ENCODE assay signal across 19 cellular contexts in the genomic region with DNA sequence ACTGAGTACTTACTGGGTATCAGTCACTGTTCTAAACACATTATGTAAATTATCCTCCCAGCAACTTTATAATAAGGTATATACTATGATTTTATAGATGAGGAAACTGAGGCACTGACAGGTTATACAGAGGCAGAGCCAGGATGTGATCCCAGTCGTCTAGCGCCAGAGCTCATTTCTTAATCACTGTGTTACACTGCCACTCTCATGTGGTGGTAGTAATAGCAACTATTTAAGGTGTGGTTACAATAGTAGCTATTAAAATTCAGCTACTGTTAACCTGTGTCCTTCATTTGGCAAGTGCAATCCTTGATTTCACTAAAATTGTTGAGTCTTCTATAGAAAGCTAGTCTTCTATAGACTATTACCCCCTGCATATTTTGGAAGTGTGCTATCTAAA. TPM values are rescaled to one million over a fixed set of nuclear protein-coding genes. Genes with fewer than 3 reads are reported as not detected.
DNase-seq lines count a peak whose midpoint lies in the region; ATAC-seq and TF ChIP-seq lines count a peak whose summit lies in the region.
"Had no signal": no experiment of that assay in that cellular context is flagged by ENCODE, and none has a peak within 500 bp of the region (broad histone marks: within the 10 kb centered on the region; RNA-seq: fewer than 3 reads in every experiment).

No MANE protein-coding gene starts in this region.

- H3K4me1 ChIP-seq in PC-3 (ENCODE audit: insufficient read depth, low read length), result no peaks in the 10 kb centered on the region
- H3K4me1 ChIP-seq: BLaER1, psoas muscle had no signal

- TF ChIP-seq CTCF in PC-3 (conservative IDR thresholded peaks at IDR 0.05; ENCODE audit: low read depth, low read length) (peak; percentile 53), fibroblast of pulmonary artery (IDR thresholded peaks at IDR 0.05; ENCODE audit: low read length, missing control alignments) (no peak)

- H3K4me2 ChIP-seq in PC-3 (ENCODE audit: low read length), result no peak overlapping the region
- H3K4me2 ChIP-seq: BLaER1 had no signal

- DNase-seq in HT-29 (ENCODE audit: low spot score) (peak; percentile 38), PC-3 (peak; percentile 38), fibroblast of pulmonary artery (ENCODE audit: low read depth) (peak; percentile 1), renal cortical epithelial cell (ENCODE audit: low read depth) (peak; percentile 40), H4 (ENCODE audit: low spot score) (no peak), NCI-H345 treated with DMSO at 0.1 percent for 48 hours (lab: John Stamatoyannopoulos, UW; ENCODE audit: unreplicated experiment) (no peak)
- DNase-seq: activated CD4-positive, alpha-beta T cell treated with anti-CD3 and anti-CD28 coated beads, Interleukin-2, amount 10 ng/mL, durations not matched to agents 7 days and 5 days; DMS79; erythroblast; NCI-H187; NCI-H446 treated with DMSO at 0.1 percent for 48 hours; nephron progenitor cell; OCI-M1; psoas muscle; stimulated activated CD4-positive, alpha-beta T cell treated with anti-CD3 and anti-CD28 coated beads, Interleukin-12 subunit alpha, Interleukin-12 subunit beta, amount 100 ng/mL, for 4 hours had no signal

- H3K4me3 ChIP-seq in PC-3 (ENCODE audit: low read length), result no peak overlapping the region
- no peak overlapping the region for H3K4me3 ChIP-seq in fibroblast of pulmonary artery (replicated peaks; ENCODE audit: low read depth, low read length)
- H3K4me3 ChIP-seq: BLaER1, psoas muscle had no signal

- intact Hi-C loops in PC-3 (cut with micrococcal nuclease), result loop anchor here (1.0 kb wide), 1 partner anchor 93 kb away; no protein-coding TSS in a partner anchor

- H3K27me3 ChIP-seq in PC-3 (ENCODE audit: low read length), result no peaks in the 10 kb centered on the region
- H3K27me3 ChIP-seq: BLaER1 had no signal

- H3F3A ChIP-seq in PC-3 (ENCODE audit: low read length, unreplicated experiment), result no peaks in the 10 kb centered on the region

- no peak overlapping the region for H3K9ac ChIP-seq in PC-3 (ENCODE audit: low read length)
- H3K9ac ChIP-seq: BLaER1 had no signal

- BruUV-seq in PC-3 (replicated peaks; lab: Mats Ljungman, UMichigan), result no TSS peak

- no peaks in the 10 kb centered on the region for H3K79me2 ChIP-seq in PC-3 (ENCODE audit: low read length)

- CTCF ChIA-PET in PC-3 (lab: Charles Lee), result interaction anchor here (0.5 to 1.2 kb wide), 10 partner anchors 32 to 147 kb away, joined by 3 to 25 read pairs (median 4); no protein-coding TSS in a partner anchor

- ATAC-seq in PC-3, result peak; percentile 53; the same call in 1 of the 2 replicates
- no peak for ATAC-seq in HG03175 (IDR thresholded peaks at IDR 0.05; ENCODE audit: unreplicated experiment)
- ATAC-seq: activated naive CD4-positive, alpha-beta T cell treated with anti-CD3 and anti-CD28 coated beads, Interleukin-2, amount 50 U/mL, for 72 hours; psoas muscle; stimulated activated memory B cell treated with anti-CD40 and anti-IgM and Interleukin-4, amounts not matched to agents 10 μg/mL and 1 μg/mL and 100 μg/mL, for 72 hours had no signal

- H2AFZ ChIP-seq in PC-3 (ENCODE audit: low read length), result no peak overlapping the region

- no peak overlapping the region for H3K27ac ChIP-seq in PC-3 (ENCODE audit: low read length)
- H3K27ac ChIP-seq: BLaER1, psoas muscle had no signal

- H4K20me1 ChIP-seq in PC-3 (ENCODE audit: low read length), result no peaks in the 10 kb centered on the region
- H4K20me1 ChIP-seq: BLaER1 had no signal

- H3K9me3 ChIP-seq in PC-3 (ENCODE audit: low read length), result no peaks in the 10 kb centered on the region
- H3K9me3 ChIP-seq: BLaER1, psoas muscle had no signal

- H3K36me3 ChIP-seq in PC-3 (ENCODE audit: low read depth, low read length), result no peaks in the 10 kb centered on the region
- H3K36me3 ChIP-seq: BLaER1 had no signal

- H3K9me2 ChIP-seq in PC-3 (replicated peaks; ENCODE audit: low read length), result no peaks in the 10 kb centered on the region

- POLR2A ChIA-PET in PC-3 (lab: Charles Lee; ENCODE audit: unreplicated experiment), result interaction anchor here (0.5 kb wide), 1 partner anchor 555 kb away, joined by 3 read pairs; no protein-coding TSS in a partner anchor

RNA-seq across cellular contexts. Expression of gene TRPC1, which starts 43.1 kb away (rescaled TPM):
- total RNA-seq in HT-29 (2014; rRNA removed; shearing (Covaris generic)), result 0.10 and 0.21 TPM in 2 replicates
- total RNA-seq in PC-3 (2014; rRNA removed) (1.7 and 1.9 TPM in 2 replicates), renal cortical epithelial cell (34.4 and 46.7 TPM in 2 replicates)
- total RNA-seq in H4 (2014; rRNA removed; shearing (Covaris generic)), result 9.8 and 18.0 TPM in 2 replicates

Comparison
In these comparisons a context has a peak if more than half of its experiments do, and no peak if none do; other contexts are left out.
1. DNase-seq: peak in HT-29 (single experiment), PC-3 (single experiment), fibroblast of pulmonary artery (single experiment) and renal cortical epithelial cell (single experiment); none in H4 (single experiment) and NCI-H345 treated with DMSO at 0.1 percent for 48 hours (single experiment).